3 cellular contexts compared by ENCODE assay signal in genomic region chr6:37089783-37090182, GRCh38.
TF ChIP-seq lines count a peak whose summit lies in the region.

No MANE protein-coding gene starts in this region.

TF ChIP-seq in HEK293, 187 proteins besides CTCF, POLR2A, EP300 and RAD21:
- TF ChIP-seq SALL2 (tag by site-specific recombination; IDR thresholded peaks at IDR 0.05; ENCODE audit: borderline replicate concordance) (no peak), ZNF239 (tag by site-specific recombination; IDR thresholded peaks at IDR 0.05) (peak; percentile 81)

TF ChIP-seq in WTC11, 78 proteins besides CTCF, POLR2A, EP300 and RAD21:
- no peak for TF ChIP-seq IRF1 (CRISPR knock-in tag; IDR thresholded peaks at IDR 0.05)
- TF ChIP-seq ZNF121 (CRISPR knock-in tag; IDR thresholded peaks at IDR 0.05): 0 out of 2 replicates have a peak, but pooled peaks have one; percentile 15

TF ChIP-seq in H1, 55 proteins besides CTCF, POLR2A, EP300 and RAD21:
- TF ChIP-seq GABPA (IDR thresholded peaks at IDR 0.05; ENCODE audit: borderline replicate concordance, insufficient read depth, low read length): no peak
- TF ChIP-seq KDM1A (IDR thresholded peaks at IDR 0.05; ENCODE audit: borderline replicate concordance, low read length): 0 out of 2 replicates have a peak, but pooled peaks have one; percentile 29
